ENCODE assay signal across 8 cellular contexts in the genomic region with DNA sequence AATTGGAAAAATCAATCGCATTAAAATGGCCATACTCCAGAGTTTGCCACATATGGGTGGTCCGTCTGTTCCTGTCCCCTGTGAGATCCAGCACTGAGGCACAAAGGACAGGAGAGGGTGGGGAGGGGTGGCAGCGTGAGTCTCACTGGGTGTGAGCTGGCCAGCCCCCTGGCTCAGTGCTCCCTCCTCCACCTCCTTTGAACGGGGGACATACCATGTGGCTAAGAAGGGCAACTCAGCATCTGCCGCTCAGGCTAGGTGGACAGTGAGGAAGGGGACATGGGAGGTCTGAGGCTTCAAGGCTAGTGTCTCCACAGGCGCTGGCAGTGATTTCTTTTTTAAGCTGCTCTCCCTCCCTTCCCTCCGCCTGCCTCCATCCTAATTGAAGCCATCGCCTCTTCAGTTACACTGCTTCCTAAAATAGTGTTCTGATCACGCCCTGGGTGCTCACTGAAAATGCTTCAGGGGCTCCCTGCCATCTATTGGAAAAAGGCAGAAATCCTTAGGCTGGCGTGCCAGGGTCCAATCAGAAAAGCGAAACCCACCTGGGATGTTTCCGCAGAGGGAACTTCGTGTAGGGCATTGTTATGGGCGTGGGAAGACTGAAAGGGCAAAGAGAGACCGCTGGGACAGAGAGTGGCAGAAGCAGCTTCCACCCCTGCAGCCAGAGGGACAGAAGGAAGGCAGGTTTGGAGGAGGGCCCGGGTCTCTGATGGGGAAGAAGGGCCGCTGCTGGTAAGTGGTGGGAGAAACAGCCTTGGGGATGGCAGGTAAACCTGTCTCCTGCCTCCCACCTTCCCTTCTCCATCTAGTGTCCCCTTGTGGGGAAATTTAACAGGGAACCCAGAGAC.
A peak's percentile ranks its signal among the peaks of the same experiment; 100 is the strongest.
DNase-seq lines count a peak whose midpoint lies in the region; ATAC-seq and TF ChIP-seq lines count a peak whose summit lies in the region.
"Not testable (repeated sequence)": the region's sequence is repeated elsewhere in the genome, so short reads cannot be mapped to it uniquely, and the experiment has no call there.

No MANE protein-coding gene starts in this region.

- TF ChIP-seq CTCF in HFFc6 (IDR thresholded peaks at IDR 0.05); heart left ventricle (IDR thresholded peaks at IDR 0.05): not testable (repeated sequence)

- peak overlapping the region; percentile 31; the same call in 1 of the 2 replicates for H3K4me3 Mint-ChIP-seq in HFFc6
- not testable (repeated sequence) for H3K4me3 Mint-ChIP-seq in stimulated activated effector memory CD8-positive, alpha-beta T cell treated with anti-CD3 and anti-CD28 coated beads, Interleukin-12 subunit alpha, Interleukin-12 subunit beta, amount 100 ng/mL, for 72 hours

- not testable (repeated sequence) for H3K36me3 ChIP-seq in ES-I3 (ENCODE audit: insufficient read depth, low read length); ectodermal cell (ENCODE audit: control insufficient read depth, insufficient read depth, low read length); heart left ventricle; neuron (ENCODE audit: insufficient read depth, low read length)

- ATAC-seq in heart left ventricle, result peak; percentile 43 to 72 (median 66)
- not testable (repeated sequence) for ATAC-seq in stimulated activated effector memory CD8-positive, alpha-beta T cell treated with anti-CD3 and anti-CD28 coated beads, Interleukin-12 subunit alpha, Interleukin-12 subunit beta, amount 100 ng/mL, for 72 hours

- not testable (repeated sequence) for H3K27me3 ChIP-seq in ectodermal cell (ENCODE audit: control insufficient read depth, insufficient read depth, low read length, poor library complexity, severe bottlenecking); heart left ventricle; neuron (ENCODE audit: insufficient read depth, low read length)

- not testable (repeated sequence) for H3K9me3 Mint-ChIP-seq in HFFc6; stimulated activated effector memory CD8-positive, alpha-beta T cell treated with anti-CD3 and anti-CD28 coated beads, Interleukin-12 subunit alpha, Interleukin-12 subunit beta, amount 100 ng/mL, for 72 hours

- TF ChIP-seq POLR2A in heart left ventricle (IDR thresholded peaks at IDR 0.05), result not testable (repeated sequence)

- peaks cover 62% of the 10 kb centered on the region for H3K4me1 Mint-ChIP-seq in HFFc6 (ENCODE audit: low read depth)
- peaks cover 13% of the 10 kb centered on the region for H3K4me1 Mint-ChIP-seq in stimulated activated effector memory CD8-positive, alpha-beta T cell treated with anti-CD3 and anti-CD28 coated beads, Interleukin-12 subunit alpha, Interleukin-12 subunit beta, amount 100 ng/mL, for 72 hours

- intact Hi-C loops in heart left ventricle (cut with DNase I), result not testable (repeated sequence)

- H3K27ac Mint-ChIP-seq in HFFc6, result not testable (repeated sequence)
- peak overlapping the region; percentile 34 for H3K27ac Mint-ChIP-seq in stimulated activated effector memory CD8-positive, alpha-beta T cell treated with anti-CD3 and anti-CD28 coated beads, Interleukin-12 subunit alpha, Interleukin-12 subunit beta, amount 100 ng/mL, for 72 hours

- H3K9me3 ChIP-seq in ES-I3 (ENCODE audit: control insufficient read depth, insufficient read depth, low read length); ectodermal cell (ENCODE audit: control insufficient read depth, low read length); heart left ventricle; neuron (ENCODE audit: low read length): not testable (repeated sequence)

- not testable (repeated sequence) for H3K4me3 ChIP-seq in ectodermal cell (ENCODE audit: insufficient read depth, low read depth, low read length); heart left ventricle; neuron (ENCODE audit: low read length)

- not testable (repeated sequence) for DNase-seq in HFFc6; stimulated activated effector memory CD8-positive, alpha-beta T cell treated with anti-CD3 and anti-CD28 coated beads, Interleukin-12 subunit alpha, Interleukin-12 subunit beta, amount 100 ng/mL, for 72 hours (ENCODE audit: low spot score in 2 of 2)
- DNase-seq in RPMI8226, result peak; percentile 0
- peak in 1 of 5 donors; percentile 22 for DNase-seq in heart left ventricle
- peak; percentile 7 for DNase-seq in iPS-NIHi7 (ENCODE audit: extremely low spot score)

- peak overlapping the region; percentile 60 for H3K27ac ChIP-seq in ectodermal cell (ENCODE audit: insufficient read depth, low read depth, low read length, poor library complexity, severe bottlenecking)
- H3K27ac ChIP-seq in heart left ventricle, result not testable (repeated sequence)

- peak overlapping the region; percentile 17; the same call in 1 of the 2 replicates for H3K9ac ChIP-seq in ES-I3 (ENCODE audit: low read depth, low read length)

- H2AFZ ChIP-seq in neuron (ENCODE audit: low read depth, low read length), result peak overlapping the region; percentile 26

- 41 to 47% methylated on average over 11 of the region's 17 CpGs for WGBS in ectodermal cell, 2 experiments
- WGBS in heart left ventricle, 4 donors, result 50 to 57% (median 54%) methylated on average over 12 to 15 of the region's 17 CpGs

- not testable (repeated sequence) for H3K4me1 ChIP-seq in ES-I3 (ENCODE audit: insufficient read depth, low read length); ectodermal cell (ENCODE audit: control insufficient read depth, insufficient read depth, low read length)
- H3K4me1 ChIP-seq in heart left ventricle (peaks cover 0 to 18% (median 0%) of the 10 kb centered on the region in 12 donors), neuron (ENCODE audit: insufficient read depth, low read length) (peaks cover 15% of the 10 kb centered on the region)

- not testable (repeated sequence) for H3K27me3 Mint-ChIP-seq in HFFc6 (ENCODE audit: insufficient read depth)

- H3K36me3 Mint-ChIP-seq in HFFc6 (ENCODE audit: low read depth), result not testable (repeated sequence)
- H3K36me3 Mint-ChIP-seq in stimulated activated effector memory CD8-positive, alpha-beta T cell treated with anti-CD3 and anti-CD28 coated beads, Interleukin-12 subunit alpha, Interleukin-12 subunit beta, amount 100 ng/mL, for 72 hours, result peaks cover 15% of the 10 kb centered on the region
